20 cellular contexts compared by ENCODE assay signal in genomic region chr9:110072597-110073355, GRCh38.
DNase-seq lines count a peak whose midpoint lies in the region; ATAC-seq, FAIRE-seq and TF ChIP-seq lines count a peak whose summit lies in the region.
"Had no signal": no experiment of that assay in that cellular context is flagged by ENCODE, and none has a peak within 500 bp of the region (broad histone marks: within the 10 kb centered on the region; RNA-seq: fewer than 3 reads in every experiment).

No MANE protein-coding gene starts in this region.

- WGBS in GM12878 (ENCODE audit: insufficient coverage, insufficient replicate concordance, low lambda C conversion rate, missing lambda C conversion rate): 79% methylated on average over 5 of the region's 5 CpGs
- 93% methylated on average over 5 of the region's 5 CpGs for WGBS in smooth muscle cell (ENCODE audit: low lambda C conversion rate)

- ATAC-seq in GM12878: no peak; the same call in 1 of the 3 replicates
- ATAC-seq in memory B cell (ENCODE audit: low read depth): no peak
- ATAC-seq: activated CD8-positive, alpha-beta memory T cell treated with anti-CD3 and anti-CD28 coated beads, Interleukin-2, amount 10 ng/mL, durations not matched to agents 7 days and 5 days; esophagus mucosa; natural killer cell; stimulated activated naive CD8-positive, alpha-beta T cell treated with anti-CD3 and anti-CD28 coated beads, Interleukin-15, Interleukin-2, amounts not matched to agents 100 U/mL and 50 U/mL, for 24 hours had no signal

- H3K9ac ChIP-seq in GM12878 (ENCODE audit: control insufficient read depth, insufficient read depth, low read length) (no peak overlapping the region), smooth muscle cell (ENCODE audit: low read depth) (no peak overlapping the region)

- H3K4me3 ChIP-seq in HAP-1: no peak overlapping the region
- no peak overlapping the region for H3K4me3 ChIP-seq in GM12878
- no peak overlapping the region for H3K4me3 ChIP-seq in smooth muscle cell
- H3K4me3 ChIP-seq: dorsolateral prefrontal cortex, lower lobe of right lung, SJSA1 had no signal

- H3K4me3 Mint-ChIP-seq in memory B cell: no peak overlapping the region
- H3K4me3 Mint-ChIP-seq: activated CD8-positive, alpha-beta memory T cell treated with anti-CD3 and anti-CD28 coated beads, Interleukin-2, amount 10 ng/mL, durations not matched to agents 7 days and 5 days; natural killer cell had no signal

- no peaks in the 10 kb centered on the region for H3F3A ChIP-seq in smooth muscle cell (ENCODE audit: low read depth)

- DNase-seq in HAP-1 (ENCODE audit: low spot score in 2 of 2) (peak; percentile 43 to 73), GM12878 (ENCODE audit: low read depth, low spot score) (no peak), memory B cell (ENCODE audit: low spot score in 2 of 2) (no peak), smooth muscle cell (lab: John Stamatoyannopoulos, UW; ENCODE audit: unreplicated experiment) (no peak), retina (no peak), NCI-H1048 (lab: John Stamatoyannopoulos, UW) (no peak), GM19239 (ENCODE audit: insufficient read length, low spot score) (no peak)
- no peak for DNase-seq in stimulated activated naive CD4-positive, alpha-beta T cell treated with Interleukin-2 at 50 U/mL for 16 hours (lab: John Stamatoyannopoulos, UW)
- DNase-seq: activated CD4-positive, CD25-positive, alpha-beta regulatory T cell treated with anti-CD3 and anti-CD28 coated beads, Interleukin-2, amount 50 U/mL, for 72 hours; activated CD8-positive, alpha-beta memory T cell treated with anti-CD3 and anti-CD28 coated beads, Interleukin-2, amount 10 ng/mL, durations not matched to agents 7 days and 5 days; dorsolateral prefrontal cortex; glutamatergic neuron; Kasumi-1; lower lobe of right lung; natural killer cell; NCI-H526; stimulated activated naive CD8-positive, alpha-beta T cell treated with anti-CD3 and anti-CD28 coated beads, Interleukin-15, Interleukin-2, amounts not matched to agents 100 U/mL and 50 U/mL, for 24 hours had no signal

- BruUV-seq in GM12878 (replicated peaks; lab: Mats Ljungman, UMichigan): TSS peak; percentile 4

- H3K79me2 ChIP-seq in GM12878 (ENCODE audit: control insufficient read depth, insufficient read depth, low read length): peaks cover 82% of the 10 kb centered on the region
- H3K79me2 ChIP-seq in smooth muscle cell (ENCODE audit: low read depth): peaks cover 27% of the 10 kb centered on the region

- H3K9me3 ChIP-seq in HAP-1 (no peaks in the 10 kb centered on the region), GM12878 (replicated peaks; ENCODE audit: control insufficient read depth, insufficient read depth, low read length) (no peaks in the 10 kb centered on the region), smooth muscle cell (replicated peaks; ENCODE audit: low read depth) (no peaks in the 10 kb centered on the region)
- H3K9me3 ChIP-seq: Caco-2, lower lobe of right lung, SJSA1 had no signal

- SMC1A ChIA-PET in GM12878 (lab: Charles Lee; ENCODE audit: uncharacterized antibody, unreplicated experiment): interaction anchor here (1.0 to 28.0 kb wide), 11 partner anchors 11 to 164 kb away, joined by 3 to 636 read pairs (median 3); no protein-coding TSS in a partner anchor

- in situ Hi-C loops in HAP-1 (cut with MboI; ENCODE audit: low sequenced_read_pairs) (no loop called here), GM12878 (cut with MboI) (no loop called here)

- H3K27ac Mint-ChIP-seq in memory B cell: peak overlapping the region; percentile 80
- H3K27ac Mint-ChIP-seq: activated CD8-positive, alpha-beta memory T cell treated with anti-CD3 and anti-CD28 coated beads, Interleukin-2, amount 10 ng/mL, durations not matched to agents 7 days and 5 days; natural killer cell had no signal

- FAIRE-seq in GM12878 (lab: Jason Lieb, UNC) (no peak), GM19239 (lab: Jason Lieb, UNC) (no peak)

- H3K27ac ChIP-seq in GM12878 (ENCODE audit: control insufficient read depth, insufficient read depth) (peak overlapping the region; percentile 2; the same call in 1 of the 2 replicates), smooth muscle cell (ENCODE audit: low read depth) (peak overlapping the region; percentile 50)
- H3K27ac ChIP-seq: lower lobe of right lung, SJSA1 had no signal

- CTCF ChIA-PET in GM12878 (lab: Yijun Ruan, JAX): interaction anchor here (0.8 to 1.3 kb wide), 6 partner anchors 14 to 551 kb away, joined by 3 to 6 read pairs (median 4); no protein-coding TSS in a partner anchor

- H3K36me3 ChIP-seq in HAP-1 (replicated peaks) (no peaks in the 10 kb centered on the region), GM12878 (ENCODE audit: control insufficient read depth in 2 of 2, insufficient read depth in 2 of 2, low read length in 1 of 2) (peaks cover 9 to 15% of the 10 kb centered on the region in 2 experiments), smooth muscle cell (ENCODE audit: low read depth) (no peaks in the 10 kb centered on the region)
- H3K36me3 ChIP-seq: lower lobe of right lung had no signal

- H3K4me1 Mint-ChIP-seq in memory B cell: peaks cover 49% of the 10 kb centered on the region
- H3K4me1 Mint-ChIP-seq: activated CD8-positive, alpha-beta memory T cell treated with anti-CD3 and anti-CD28 coated beads, Interleukin-2, amount 10 ng/mL, durations not matched to agents 7 days and 5 days; natural killer cell had no signal

- TF ChIP-seq RAD21 in GM12878 (IDR thresholded peaks at IDR 0.05; ENCODE audit: insufficient read depth, low read depth, low read length): no peak

- no peaks in the 10 kb centered on the region for H3K9me3 Mint-ChIP-seq in memory B cell
- H3K9me3 Mint-ChIP-seq: natural killer cell had no signal

- no peak for TF ChIP-seq EP300 in GM12878 (IDR thresholded peaks at IDR 0.05; ENCODE audit: borderline replicate concordance in 1 of 2, control insufficient read depth in 1 of 2, low read depth in 2 of 2, low read length in 2 of 2)

- H2AFZ ChIP-seq in GM12878 (ENCODE audit: control insufficient read depth, low read depth, low read length) (no peak overlapping the region), smooth muscle cell (ENCODE audit: low read depth) (no peak overlapping the region)

- POLR2A ChIA-PET in GM12878 (lab: Charles Lee): interaction anchor here (1.0 to 1.4 kb wide), 3 partner anchors 18 to 88 kb away, joined by 3 to 4 read pairs (median 4); no protein-coding TSS in a partner anchor

- H3K4me2 ChIP-seq in GM12878 (ENCODE audit: control insufficient read depth, insufficient read depth) (no peak overlapping the region), smooth muscle cell (no peak overlapping the region)

- H3K27me3 ChIP-seq in HAP-1 (ENCODE audit: low read depth) (no peaks in the 10 kb centered on the region), GM12878 (replicated peaks in 1 of 2; ENCODE audit: control insufficient read depth in 2 of 2, insufficient read depth in 2 of 2, low read length in 1 of 2) (no peaks in the 10 kb centered on the region), smooth muscle cell (ENCODE audit: low read depth) (no peaks in the 10 kb centered on the region)
- H3K27me3 ChIP-seq: dorsolateral prefrontal cortex, SJSA1 had no signal

- no peak for TF ChIP-seq POLR2A in GM12878 (IDR thresholded peaks at IDR 0.05; ENCODE audit: low read depth, low read length)

- H4K20me1 ChIP-seq in GM12878 (ENCODE audit: control insufficient read depth, insufficient read depth) (no peaks in the 10 kb centered on the region; the same call in none of the 2 replicates), smooth muscle cell (ENCODE audit: low read depth) (peaks cover 77% of the 10 kb centered on the region)

- no peaks in the 10 kb centered on the region for H3K27me3 Mint-ChIP-seq in memory B cell

- H3K4me1 ChIP-seq in HAP-1 (peaks cover 13% of the 10 kb centered on the region), GM12878 (ENCODE audit: control insufficient read depth, insufficient read depth, low read length) (peaks cover 11% of the 10 kb centered on the region), smooth muscle cell (ENCODE audit: low read depth) (no peaks in the 10 kb centered on the region)

- RAD21 ChIA-PET in GM12878 (lab: Charles Lee; ENCODE audit: unreplicated experiment): interaction anchor here (0.7 to 1.2 kb wide), 5 partner anchors 20 to 76 kb away, joined by 3 to 4 read pairs (median 3); no protein-coding TSS in a partner anchor

- intact Hi-C loops in GM12878 (cut with micrococcal nuclease; ENCODE audit: unreplicated experiment): no loop called here

- H3K36me3 Mint-ChIP-seq in memory B cell: peaks cover 29% of the 10 kb centered on the region
- H3K36me3 Mint-ChIP-seq: activated CD8-positive, alpha-beta memory T cell treated with anti-CD3 and anti-CD28 coated beads, Interleukin-2, amount 10 ng/mL, durations not matched to agents 7 days and 5 days; natural killer cell had no signal

- TF ChIP-seq CTCF in GM12878 (IDR thresholded peaks at IDR 0.05 in 2 of 3, conservative IDR thresholded peaks at IDR 0.05 in 1 of 3; ENCODE audit: control insufficient read depth in 2 of 3, extremely low read depth in 1 of 3, insufficient read depth in 1 of 3, low read depth in 3 of 3, low read length in 3 of 3) (no peak), smooth muscle cell (IDR thresholded peaks at IDR 0.05; ENCODE audit: borderline replicate concordance, insufficient read depth, poor library complexity, severe bottlenecking) (no peak)

TF ChIP-seq in GM12878, 131 proteins besides CTCF, POLR2A, EP300 and RAD21 (continues in another document):
- no peak for TF ChIP-seq ZZZ3 (IDR thresholded peaks at IDR 0.05; ENCODE audit: control insufficient read depth, insufficient read length, low read depth)
- TF ChIP-seq PKNOX1 (IDR thresholded peaks at IDR 0.05): no peak
- TF ChIP-seq KAT2A (conservative IDR thresholded peaks at IDR 0.05; ENCODE audit: control insufficient read depth, low read depth, low read length): no peak
- no peak for TF ChIP-seq EZH2 (IDR thresholded peaks at IDR 0.05; ENCODE audit: borderline replicate concordance, control insufficient read depth, low read depth, low read length)
- no peak for TF ChIP-seq GATAD2B (conservative IDR thresholded peaks at IDR 0.05; ENCODE audit: low read depth)
- no peak for TF ChIP-seq ATF3 (IDR thresholded peaks at IDR 0.05; ENCODE audit: borderline replicate concordance, extremely low read depth, low read depth, low read length)
- TF ChIP-seq HDGF (IDR thresholded peaks at IDR 0.05): no peak
- no peak for TF ChIP-seq BCL11A (IDR thresholded peaks at IDR 0.05; ENCODE audit: low read depth, low read length)

Comparison
In these comparisons a context has a peak if more than half of its experiments do, and no peak if none do; other contexts are left out.
1. DNase-seq: peak in HAP-1 (2 of 2); none in GM12878 (single experiment), memory B cell (0 of 2), smooth muscle cell (single experiment), retina (single experiment), NCI-H1048 (single experiment), stimulated activated naive CD4-positive, alpha-beta T cell treated with Interleukin-2 at 50 U/mL for 16 hours (single experiment) and GM19239 (single experiment).